1 cellular context compared by ENCODE assay signal in the genomic region with DNA sequence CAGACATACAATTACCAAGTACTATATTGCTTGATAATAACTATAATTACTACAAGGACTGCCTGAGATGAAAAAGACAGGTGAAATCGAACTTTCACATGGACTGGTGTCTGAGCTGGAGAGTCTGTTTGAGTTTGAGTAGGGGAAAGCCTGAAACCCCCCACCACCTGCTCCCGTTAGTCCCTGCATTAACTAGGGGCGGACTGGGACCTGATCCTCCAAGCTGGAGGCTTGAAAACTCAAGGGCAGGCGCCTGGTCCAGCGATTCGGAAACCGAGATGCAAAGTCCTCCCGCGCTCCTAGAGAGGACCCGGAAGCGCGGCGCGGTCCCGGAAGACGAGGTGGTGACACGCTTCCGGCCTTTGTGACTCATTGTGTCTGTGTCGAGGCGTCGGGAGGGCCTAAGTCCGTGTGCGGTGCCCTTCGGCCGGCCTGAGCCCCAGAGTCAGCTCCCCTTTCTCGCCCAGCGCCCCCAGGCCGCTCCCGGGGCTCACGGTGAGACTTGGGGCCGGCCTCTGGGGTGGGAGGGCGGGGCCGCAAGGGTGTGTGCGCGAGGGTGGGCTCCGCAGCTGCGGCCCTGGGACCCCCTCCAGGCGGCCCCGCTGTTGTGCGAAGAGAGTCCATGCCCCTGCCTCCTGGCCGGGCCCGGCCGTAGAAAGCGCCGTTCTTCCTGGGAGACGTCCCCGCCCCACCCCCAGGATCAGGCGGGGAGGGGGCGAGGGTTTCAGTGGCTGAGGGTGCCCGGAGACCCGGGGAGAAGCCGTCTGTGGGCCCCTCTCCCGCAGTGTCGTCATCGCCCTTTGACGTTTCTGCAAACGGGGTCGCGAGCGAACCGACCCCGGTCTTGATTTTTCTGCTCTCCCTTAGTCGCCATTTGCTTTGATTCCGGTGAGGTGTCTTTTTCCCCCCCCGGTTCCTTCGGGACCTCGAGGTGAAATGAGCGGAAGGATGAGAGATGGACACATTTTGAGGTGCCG.
TF ChIP-seq lines count a peak whose summit lies in the region.

TSS of gene ZKSCAN1 (plus strand) at position 365 of the 977 bp plus-strand sequence. CDS start 7,911 bp downstream, outside the sequence.

TF ChIP-seq in HepG2, 621 proteins besides CTCF, POLR2A, EP300 and RAD21 (continued from another document and continues in another):
- no peak; the same call in 1 of the 2 replicates for TF ChIP-seq MTA1 (CRISPR knock-in tag; IDR thresholded peaks at IDR 0.05; ENCODE audit: borderline replicate concordance)
- TF ChIP-seq ZNF766 (CRISPR knock-in tag; IDR thresholded peaks at IDR 0.05; ENCODE audit: borderline replicate concordance), result no peak
- no peak for TF ChIP-seq ZNF18 (CRISPR knock-in tag; IDR thresholded peaks at IDR 0.05; ENCODE audit: insufficient replicate concordance)
- no peak; the same call in 1 of the 2 replicates for TF ChIP-seq IRF9 (CRISPR knock-in tag; IDR thresholded peaks at IDR 0.05; ENCODE audit: borderline replicate concordance)
- TF ChIP-seq HNRNPUL1 (IDR thresholded peaks at IDR 0.05; ENCODE audit: low read depth, low read length), result no peak
- TF ChIP-seq REPIN1 (CRISPR knock-in tag; IDR thresholded peaks at IDR 0.05; ENCODE audit: borderline replicate concordance, low read depth), result peak; percentile 78; the same call in 1 of the 2 replicates
- peak; percentile 96 for TF ChIP-seq GABPA (IDR thresholded peaks at IDR 0.05; ENCODE audit: low read depth, low read length)
- peak; percentile 98 for TF ChIP-seq GABPA (CRISPR knock-in tag; IDR thresholded peaks at IDR 0.05; ENCODE audit: low read depth)
- 0 out of 2 replicates have a peak, but pooled peaks have one; percentile 22 for TF ChIP-seq ZFP37 (CRISPR knock-in tag; IDR thresholded peaks at IDR 0.05; ENCODE audit: borderline replicate concordance)
- no peak for TF ChIP-seq SNRNP70 (IDR thresholded peaks at IDR 0.05; ENCODE audit: low read depth, low read length)
- TF ChIP-seq, protein P1, sequence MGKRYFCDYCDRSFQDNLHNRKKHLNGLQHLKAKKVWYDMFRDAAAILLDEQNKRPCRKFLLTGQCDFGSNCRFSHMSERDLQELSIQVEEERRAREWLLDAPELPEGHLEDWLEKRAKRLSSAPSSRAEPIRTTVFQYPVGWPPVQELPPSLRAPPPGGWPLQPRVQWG (CRISPR knock-in tag; IDR thresholded peaks at IDR 0.05; ENCODE audit: borderline replicate concordance, low read depth), result no peak
- TF ChIP-seq ISL2 (CRISPR knock-in tag; IDR thresholded peaks at IDR 0.05), result peak; percentile 62
- TF ChIP-seq ATRX (CRISPR knock-in tag; IDR thresholded peaks at IDR 0.05; ENCODE audit: borderline replicate concordance), result no peak
- TF ChIP-seq HDAC1 (CRISPR knock-in tag; IDR thresholded peaks at IDR 0.05), result peak; percentile 85
- TF ChIP-seq KDM2A (CRISPR knock-in tag; IDR thresholded peaks at IDR 0.05; ENCODE audit: borderline replicate concordance, low read depth), result peak; percentile 81; the same call in 1 of the 2 replicates
- no peak for TF ChIP-seq ZBTB7A (CRISPR knock-in tag; IDR thresholded peaks at IDR 0.05)
- no peak for TF ChIP-seq ZNF547 (CRISPR knock-in tag; IDR thresholded peaks at IDR 0.05)
- no peak for TF ChIP-seq ZNF530 (CRISPR knock-in tag; IDR thresholded peaks at IDR 0.05; ENCODE audit: low read depth)
- TF ChIP-seq HOXA3 (CRISPR knock-in tag; IDR thresholded peaks at IDR 0.05), result peak; percentile 93
- TF ChIP-seq, protein P2, sequence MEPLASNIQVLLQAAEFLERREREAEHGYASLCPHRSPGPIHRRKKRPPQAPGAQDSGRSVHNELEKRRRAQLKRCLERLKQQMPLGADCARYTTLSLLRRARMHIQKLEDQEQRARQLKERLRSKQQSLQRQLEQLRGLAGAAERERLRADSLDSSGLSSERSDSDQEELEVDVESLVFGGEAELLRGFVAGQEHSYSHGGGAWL (CRISPR knock-in tag; IDR thresholded peaks at IDR 0.05), result no peak
- peak; percentile 46; the same call in 1 of the 2 replicates for TF ChIP-seq RXRA (CRISPR knock-in tag; IDR thresholded peaks at IDR 0.05)
- TF ChIP-seq AGO2 (optimal IDR thresholded peaks at IDR 0.05; ENCODE audit: low read depth, low read length), result peak; percentile 99
- peak; percentile 4; the same call in 1 of the 2 replicates for TF ChIP-seq KLF15 (CRISPR knock-in tag; IDR thresholded peaks at IDR 0.05; ENCODE audit: borderline replicate concordance)
- TF ChIP-seq ZNF10 (CRISPR knock-in tag; IDR thresholded peaks at IDR 0.05; ENCODE audit: borderline replicate concordance, low read depth), result no peak
- TF ChIP-seq SOX5 (CRISPR knock-in tag; IDR thresholded peaks at IDR 0.05; ENCODE audit: borderline replicate concordance), result peak; percentile 74
- TF ChIP-seq, protein P3, sequence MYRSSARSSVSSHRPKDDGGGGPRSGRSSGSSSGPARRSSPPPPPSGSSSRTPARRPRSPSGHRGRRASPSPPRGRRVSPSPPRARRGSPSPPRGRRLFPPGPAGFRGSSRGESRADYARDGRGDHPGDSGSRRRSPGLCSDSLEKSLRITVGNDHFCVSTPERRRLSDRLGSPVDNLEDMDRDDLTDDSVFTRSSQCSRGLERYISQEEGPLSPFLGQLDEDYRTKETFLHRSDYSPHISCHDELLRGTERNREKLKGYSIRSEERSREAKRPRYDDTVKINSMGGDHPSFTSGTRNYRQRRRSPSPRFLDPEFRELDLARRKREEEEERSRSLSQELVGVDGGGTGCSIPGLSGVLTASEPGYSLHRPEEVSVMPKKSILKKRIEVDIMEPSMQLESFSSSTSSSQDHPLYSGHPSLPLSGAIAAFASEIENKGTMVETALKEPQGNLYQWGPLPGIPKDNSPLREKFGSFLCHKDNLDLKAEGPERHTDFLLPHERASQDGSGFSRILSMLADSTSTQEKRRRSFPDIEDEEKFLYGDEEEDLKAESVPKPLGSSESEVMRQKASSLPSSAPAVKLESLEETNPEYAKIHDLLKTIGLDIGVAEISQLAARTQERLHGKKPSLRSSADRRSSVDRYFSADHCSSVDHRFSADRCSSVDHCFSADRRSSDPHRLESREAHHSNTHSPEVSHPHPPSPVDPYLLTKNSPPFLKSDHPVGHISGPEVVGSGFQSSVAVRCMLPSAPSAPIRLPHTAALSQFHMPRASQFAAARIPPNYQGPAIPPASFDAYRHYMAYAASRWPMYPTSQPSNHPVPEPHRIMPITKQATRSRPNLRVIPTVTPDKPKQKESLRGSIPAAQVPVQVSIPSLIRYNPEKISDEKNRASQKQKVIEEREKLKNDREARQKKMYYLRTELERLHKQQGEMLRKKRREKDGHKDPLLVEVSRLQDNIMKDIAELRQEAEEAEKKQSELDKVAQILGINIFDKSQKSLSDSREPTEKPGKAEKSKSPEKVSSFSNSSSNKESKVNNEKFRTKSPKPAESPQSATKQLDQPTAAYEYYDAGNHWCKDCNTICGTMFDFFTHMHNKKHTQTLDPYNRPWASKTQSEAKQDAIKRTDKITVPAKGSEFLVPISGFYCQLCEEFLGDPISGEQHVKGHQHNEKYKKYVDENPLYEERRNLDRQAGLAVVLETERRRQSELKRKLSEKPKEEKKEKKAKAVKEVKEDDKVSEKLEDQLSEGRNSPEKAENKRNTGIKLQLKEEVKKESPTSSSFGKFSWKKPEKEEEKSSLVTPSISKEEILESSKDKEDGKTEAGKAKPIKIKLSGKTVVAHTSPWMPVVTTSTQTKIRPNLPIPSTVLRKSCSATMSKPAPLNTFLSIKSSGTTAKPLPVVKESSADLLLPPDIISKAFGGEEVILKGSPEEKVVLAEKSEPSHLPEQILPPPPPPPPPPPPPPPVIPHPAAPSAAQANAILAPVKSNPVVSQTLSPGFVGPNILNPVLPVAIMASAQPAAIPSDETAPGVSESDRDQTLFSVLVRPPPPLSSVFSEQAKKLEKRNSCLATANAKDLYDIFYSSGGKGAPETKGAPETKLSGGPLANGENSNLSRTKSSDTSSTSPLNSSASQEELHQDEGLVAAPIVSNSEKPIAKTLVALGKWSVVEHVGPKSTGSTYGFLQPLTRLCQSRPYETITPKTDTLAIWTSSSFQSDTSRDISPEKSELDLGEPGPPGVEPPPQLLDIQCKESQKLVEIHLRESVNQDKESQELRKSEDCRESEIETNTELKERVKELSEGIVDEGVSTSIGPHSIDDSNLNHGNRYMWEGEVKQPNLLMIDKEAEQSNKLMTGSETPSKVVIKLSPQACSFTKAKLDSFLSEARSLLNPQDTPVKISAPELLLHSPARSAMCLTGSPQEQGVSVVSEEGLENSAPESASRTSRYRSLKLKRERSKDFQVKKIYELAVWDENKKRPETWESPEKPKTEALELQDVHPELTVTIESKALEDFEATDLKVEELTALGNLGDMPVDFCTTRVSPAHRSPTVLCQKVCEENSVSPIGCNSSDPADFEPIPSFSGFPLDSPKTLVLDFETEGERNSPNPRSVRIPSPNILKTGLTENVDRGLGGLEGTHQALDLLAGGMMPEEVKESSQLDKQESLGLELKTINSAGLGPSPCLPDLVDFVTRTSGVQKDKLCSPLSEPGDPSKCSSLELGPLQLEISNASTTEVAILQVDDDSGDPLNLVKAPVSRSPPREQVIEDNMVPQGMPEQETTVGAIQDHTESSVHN (CRISPR knock-in tag; IDR thresholded peaks at IDR 0.05), result no peak
- TF ChIP-seq ZNF746 (CRISPR knock-in tag; IDR thresholded peaks at IDR 0.05), result no peak
- no peak for TF ChIP-seq WIZ (CRISPR knock-in tag; IDR thresholded peaks at IDR 0.05)
- TF ChIP-seq ZSCAN21 (CRISPR knock-in tag; IDR thresholded peaks at IDR 0.05; ENCODE audit: borderline replicate concordance), result no peak
- no peak for TF ChIP-seq SKI (IDR thresholded peaks at IDR 0.05; ENCODE audit: partially characterized antibody)
- TF ChIP-seq ZNF589 (CRISPR knock-in tag; conservative IDR thresholded peaks at IDR 0.05), result no peak
- 0 out of 2 replicates have a peak, but pooled peaks have one; percentile 18 for TF ChIP-seq TEF (CRISPR knock-in tag; IDR thresholded peaks at IDR 0.05)
- no peak for TF ChIP-seq ZNF790 (CRISPR knock-in tag; IDR thresholded peaks at IDR 0.05; ENCODE audit: borderline replicate concordance)
- peak; percentile 40 for TF ChIP-seq HNRNPK (IDR thresholded peaks at IDR 0.05; ENCODE audit: low read depth, low read length, poor library complexity, severe bottlenecking)
- TF ChIP-seq ZNF326 (CRISPR knock-in tag; IDR thresholded peaks at IDR 0.05; ENCODE audit: borderline replicate concordance), result no peak
- TF ChIP-seq ZKSCAN5 (CRISPR knock-in tag; IDR thresholded peaks at IDR 0.05), result no peak
- TF ChIP-seq ZNF564 (CRISPR knock-in tag; IDR thresholded peaks at IDR 0.05), result peak; percentile 67; the same call in 1 of the 2 replicates
- TF ChIP-seq ZNF543 (CRISPR knock-in tag; IDR thresholded peaks at IDR 0.05), result no peak
- TF ChIP-seq CENPX (CRISPR knock-in tag; IDR thresholded peaks at IDR 0.05), result no peak
- no peak for TF ChIP-seq NFIB (CRISPR knock-in tag; IDR thresholded peaks at IDR 0.05; ENCODE audit: borderline replicate concordance)
- peak; percentile 64; the same call in 1 of the 3 replicates for TF ChIP-seq MXI1 (IDR thresholded peaks at IDR 0.05; ENCODE audit: borderline replicate concordance, low read depth, low read length)
- TF ChIP-seq ZNF883 (CRISPR knock-in tag; IDR thresholded peaks at IDR 0.05; ENCODE audit: not compliant biosample characterization), result no peak
- TF ChIP-seq, protein P4, sequence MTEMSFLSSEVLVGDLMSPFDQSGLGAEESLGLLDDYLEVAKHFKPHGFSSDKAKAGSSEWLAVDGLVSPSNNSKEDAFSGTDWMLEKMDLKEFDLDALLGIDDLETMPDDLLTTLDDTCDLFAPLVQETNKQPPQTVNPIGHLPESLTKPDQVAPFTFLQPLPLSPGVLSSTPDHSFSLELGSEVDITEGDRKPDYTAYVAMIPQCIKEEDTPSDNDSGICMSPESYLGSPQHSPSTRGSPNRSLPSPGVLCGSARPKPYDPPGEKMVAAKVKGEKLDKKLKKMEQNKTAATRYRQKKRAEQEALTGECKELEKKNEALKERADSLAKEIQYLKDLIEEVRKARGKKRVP (CRISPR knock-in tag; IDR thresholded peaks at IDR 0.05), result no peak
- TF ChIP-seq, protein P5, sequence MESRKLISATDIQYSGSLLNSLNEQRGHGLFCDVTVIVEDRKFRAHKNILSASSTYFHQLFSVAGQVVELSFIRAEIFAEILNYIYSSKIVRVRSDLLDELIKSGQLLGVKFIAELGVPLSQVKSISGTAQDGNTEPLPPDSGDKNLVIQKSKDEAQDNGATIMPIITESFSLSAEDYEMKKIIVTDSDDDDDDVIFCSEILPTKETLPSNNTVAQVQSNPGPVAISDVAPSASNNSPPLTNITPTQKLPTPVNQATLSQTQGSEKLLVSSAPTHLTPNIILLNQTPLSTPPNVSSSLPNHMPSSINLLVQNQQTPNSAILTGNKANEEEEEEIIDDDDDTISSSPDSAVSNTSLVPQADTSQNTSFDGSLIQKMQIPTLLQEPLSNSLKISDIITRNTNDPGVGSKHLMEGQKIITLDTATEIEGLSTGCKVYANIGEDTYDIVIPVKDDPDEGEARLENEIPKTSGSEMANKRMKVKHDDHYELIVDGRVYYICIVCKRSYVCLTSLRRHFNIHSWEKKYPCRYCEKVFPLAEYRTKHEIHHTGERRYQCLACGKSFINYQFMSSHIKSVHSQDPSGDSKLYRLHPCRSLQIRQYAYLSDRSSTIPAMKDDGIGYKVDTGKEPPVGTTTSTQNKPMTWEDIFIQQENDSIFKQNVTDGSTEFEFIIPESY (CRISPR knock-in tag; IDR thresholded peaks at IDR 0.05), result no peak
